1 cellular context compared by ENCODE assay signal in the genomic region with DNA sequence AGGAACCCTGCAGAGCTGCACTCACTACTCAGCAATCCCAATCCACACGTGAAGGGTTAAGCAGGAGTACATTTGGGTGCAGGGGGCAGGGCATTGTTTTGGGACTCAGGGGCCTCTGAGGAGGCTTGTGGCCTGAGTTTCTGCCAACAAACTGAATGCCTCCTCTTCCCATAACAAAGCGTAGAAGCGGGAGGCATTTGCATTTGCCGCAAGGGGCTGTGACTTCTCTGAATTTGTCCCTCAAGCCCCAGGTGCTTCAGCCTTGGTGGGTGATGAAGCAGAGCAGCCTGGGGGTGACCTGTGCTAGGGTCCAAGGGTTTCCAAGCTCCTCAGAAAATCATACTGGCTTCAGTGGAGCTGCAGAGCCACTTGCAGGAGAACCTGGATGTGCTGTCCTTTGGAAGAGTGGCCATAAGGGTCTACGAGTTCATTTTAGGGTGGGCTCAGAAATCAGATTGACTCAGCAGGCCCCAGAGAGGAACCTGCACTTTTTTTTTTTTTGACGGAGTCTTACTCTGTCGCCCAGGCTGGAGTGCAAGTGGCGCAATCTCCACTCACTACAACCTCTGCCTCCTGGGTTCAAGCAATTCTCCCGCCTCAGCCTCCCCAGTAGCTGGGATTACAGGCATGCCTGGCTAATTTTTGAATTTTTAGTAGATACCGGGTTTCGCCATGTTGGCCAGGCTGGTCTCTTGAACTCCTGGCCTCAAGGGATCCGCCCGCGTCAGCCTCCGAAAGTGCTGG.
TF ChIP-seq lines count a peak whose summit lies in the region.

No MANE protein-coding gene starts in this region.

TF ChIP-seq in SK-N-SH treated with all-trans-retinoic acid at 6 μM for 48 hours, 23 proteins besides CTCF, POLR2A, EP300 and RAD21 (continued from another document):
- TF ChIP-seq, protein P1, sequence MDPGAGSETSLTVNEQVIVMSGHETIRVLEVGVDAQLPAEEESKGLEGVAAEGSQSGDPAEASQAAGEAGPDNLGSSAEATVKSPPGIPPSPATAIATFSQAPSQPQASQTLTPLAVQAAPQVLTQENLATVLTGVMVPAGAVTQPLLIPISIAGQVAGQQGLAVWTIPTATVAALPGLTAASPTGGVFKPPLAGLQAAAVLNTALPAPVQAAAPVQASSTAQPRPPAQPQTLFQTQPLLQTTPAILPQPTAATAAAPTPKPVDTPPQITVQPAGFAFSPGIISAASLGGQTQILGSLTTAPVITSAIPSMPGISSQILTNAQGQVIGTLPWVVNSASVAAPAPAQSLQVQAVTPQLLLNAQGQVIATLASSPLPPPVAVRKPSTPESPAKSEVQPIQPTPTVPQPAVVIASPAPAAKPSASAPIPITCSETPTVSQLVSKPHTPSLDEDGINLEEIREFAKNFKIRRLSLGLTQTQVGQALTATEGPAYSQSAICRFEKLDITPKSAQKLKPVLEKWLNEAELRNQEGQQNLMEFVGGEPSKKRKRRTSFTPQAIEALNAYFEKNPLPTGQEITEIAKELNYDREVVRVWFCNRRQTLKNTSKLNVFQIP (CRISPR knock-in tag; IDR thresholded peaks at IDR 0.05; ENCODE audit: borderline replicate concordance, low read depth) = no peak
- no peak for TF ChIP-seq RARB (CRISPR knock-in tag; IDR thresholded peaks at IDR 0.05)
- TF ChIP-seq TCF4 (CRISPR knock-in tag; IDR thresholded peaks at IDR 0.05; ENCODE audit: borderline replicate concordance) = no peak
- TF ChIP-seq ZNF8 (CRISPR knock-in tag; IDR thresholded peaks at IDR 0.05) = no peak
- no peak for TF ChIP-seq ISL1 (CRISPR knock-in tag; IDR thresholded peaks at IDR 0.05)
- no peak for TF ChIP-seq ZNF565 (CRISPR knock-in tag; conservative IDR thresholded peaks at IDR 0.05; ENCODE audit: low read depth)
- no peak for TF ChIP-seq OSR1 (CRISPR knock-in tag; IDR thresholded peaks at IDR 0.05)
- TF ChIP-seq TOX (CRISPR knock-in tag; IDR thresholded peaks at IDR 0.05; ENCODE audit: borderline replicate concordance) = no peak
- TF ChIP-seq GLIS3 (CRISPR knock-in tag; IDR thresholded peaks at IDR 0.05) = no peak
